ENCODE assay signal across 18 cellular contexts in the genomic region with DNA sequence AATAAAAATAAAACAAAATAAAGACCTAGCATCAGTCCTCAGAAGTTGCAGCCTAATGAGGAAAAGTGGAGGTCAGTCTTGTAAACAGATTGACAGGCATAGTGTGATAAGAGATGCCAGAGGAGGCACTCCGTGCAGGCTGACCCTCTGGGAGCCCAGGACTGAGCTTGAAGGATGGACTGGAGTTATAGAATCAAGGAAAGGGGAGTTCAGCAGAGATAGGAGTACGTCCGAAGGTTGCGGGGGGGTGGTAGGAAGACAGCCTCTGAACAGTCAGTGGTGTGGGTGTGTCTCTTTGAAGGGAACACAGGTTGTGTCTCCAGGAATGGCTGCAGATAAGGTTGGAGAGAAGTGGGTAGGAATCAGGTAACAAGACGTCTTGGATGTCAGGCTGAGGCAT.
A peak's percentile ranks its signal among the peaks of the same experiment; 100 is the strongest.
DNase-seq lines count a peak whose midpoint lies in the region; FAIRE-seq and TF ChIP-seq lines count a peak whose summit lies in the region.
"Had no signal": no experiment of that assay in that cellular context is flagged by ENCODE, and none has a peak within 500 bp of the region (broad histone marks: within the 10 kb centered on the region; RNA-seq: fewer than 3 reads in every experiment).

No MANE protein-coding gene starts in this region.

- H3K9ac ChIP-seq in BLaER1 treated with 17β-estradiol and CSF1 and Interleukin-3, amounts not matched to agents 10 nM and 100 nM, result no peak overlapping the region
- no peak overlapping the region for H3K9ac ChIP-seq in astrocyte (ENCODE audit: low read length)

- no peak overlapping the region for H3K4me3 ChIP-seq in BLaER1 treated with 17β-estradiol and CSF1 and Interleukin-3, amounts not matched to agents 10 nM and 100 nM
- no peak overlapping the region for H3K4me3 ChIP-seq in astrocyte (ENCODE audit: insufficient read depth, low read depth, low read length)
- H3K4me3 ChIP-seq in thyroid gland (replicated peaks in 1 of 3), result no peak overlapping the region
- H3K4me3 ChIP-seq: HAP-1, SJCRH30 had no signal

- no peaks in the 10 kb centered on the region for H3K79me2 ChIP-seq in astrocyte (ENCODE audit: insufficient read depth, low read length)

- peaks cover 32 to 62% (median 49%) of the 10 kb centered on the region in 10 experiments for H3K4me1 ChIP-seq in BLaER1 treated with 17β-estradiol and CSF1 and Interleukin-3, amounts not matched to agents 10 nM and 100 nM
- peaks cover 25% of the 10 kb centered on the region for H3K4me1 ChIP-seq in astrocyte (ENCODE audit: insufficient read depth, low read length)
- peaks cover 26 to 45% of the 10 kb centered on the region in 2 donors for H3K4me1 ChIP-seq in thyroid gland
- H3K4me1 ChIP-seq: HAP-1 had no signal

- no peaks in the 10 kb centered on the region for H3K36me3 Mint-ChIP-seq in astrocyte (ENCODE audit: low read depth, unreplicated experiment)
- H3K36me3 Mint-ChIP-seq in nephron progenitor cell (ENCODE audit: low read depth), result no peaks in the 10 kb centered on the region

- no peak overlapping the region for H3K4me3 Mint-ChIP-seq in astrocyte (ENCODE audit: unreplicated experiment)
- peak overlapping the region; percentile 0 for H3K4me3 Mint-ChIP-seq in nephron progenitor cell

- peak overlapping the region in 4 of 11 experiments; percentile 14 to 54 (median 28); a peak in 5 of 22 replicates for H3K27ac ChIP-seq in BLaER1 treated with 17β-estradiol and CSF1 and Interleukin-3, amounts not matched to agents 10 nM and 100 nM
- H3K27ac ChIP-seq in astrocyte (ENCODE audit: low read depth, low read length) (no peak overlapping the region), thyroid gland (peak overlapping the region in 2 of 3 donors; percentile 29 to 96)
- H3K27ac ChIP-seq: SJCRH30 had no signal

- no peak for FAIRE-seq in astrocyte (lab: Jason Lieb, UNC)
- FAIRE-seq: HTR-8/SVneo had no signal

- peaks cover 2% of the 10 kb centered on the region for H3K9me3 Mint-ChIP-seq in astrocyte (ENCODE audit: unreplicated experiment)
- no peaks in the 10 kb centered on the region for H3K9me3 Mint-ChIP-seq in nephron progenitor cell

- peaks cover 30% of the 10 kb centered on the region for H3K4me1 Mint-ChIP-seq in astrocyte (ENCODE audit: low read depth, unreplicated experiment)
- H3K4me1 Mint-ChIP-seq in nephron progenitor cell, result peaks cover 65% of the 10 kb centered on the region

- no peaks in the 10 kb centered on the region for H3K9me3 ChIP-seq in BLaER1 treated with 17β-estradiol and CSF1 and Interleukin-3, amounts not matched to agents 10 nM and 100 nM (replicated peaks in 1 of 11)
- no peaks in the 10 kb centered on the region for H3K9me3 ChIP-seq in astrocyte (ENCODE audit: insufficient read depth, low read depth, low read length)
- H3K9me3 ChIP-seq in thyroid gland, result no peaks in the 10 kb centered on the region
- H3K9me3 ChIP-seq: HAP-1, SJCRH30 had no signal

- intact Hi-C loops in thyroid gland (cut with DNase I), result no loop called here

- H3K4me2 ChIP-seq in BLaER1 treated with 17β-estradiol and CSF1 and Interleukin-3, amounts not matched to agents 10 nM and 100 nM, result peak overlapping the region in 10 of 11 experiments; percentile 61 to 77 (median 71); a peak in 20 of 22 replicates
- no peak overlapping the region for H3K4me2 ChIP-seq in astrocyte (ENCODE audit: low read length)

- no peaks in the 10 kb centered on the region for H3K27me3 ChIP-seq in BLaER1 treated with 17β-estradiol and CSF1 and Interleukin-3, amounts not matched to agents 10 nM and 100 nM
- H3K27me3 ChIP-seq in astrocyte (ENCODE audit: insufficient read depth, low read length) (peaks cover 4% of the 10 kb centered on the region), thyroid gland (no peaks in the 10 kb centered on the region)
- H3K27me3 ChIP-seq: SJCRH30 had no signal

- peak overlapping the region; percentile 29 for H3K27ac Mint-ChIP-seq in astrocyte (ENCODE audit: unreplicated experiment)
- no peak overlapping the region for H3K27ac Mint-ChIP-seq in nephron progenitor cell

- 93% methylated on average over 5 of the region's 5 CpGs for WGBS in thyroid gland, 2 donors

- no peaks in the 10 kb centered on the region for H4K20me1 ChIP-seq in BLaER1 treated with 17β-estradiol and CSF1 and Interleukin-3, amounts not matched to agents 10 nM and 100 nM
- H4K20me1 ChIP-seq in astrocyte (ENCODE audit: insufficient read depth, low read length), result no peaks in the 10 kb centered on the region

- DNase-seq in astrocyte (ENCODE audit: low read depth) (no peak), nephron progenitor cell (no peak), thyroid gland (no peak), NCI-H526 (lab: John Stamatoyannopoulos, UW) (no peak), glomerular visceral epithelial cell (ENCODE audit: extremely low spot score) (no peak), cerebellar nuclear complex (lab: John Stamatoyannopoulos, UW) (no peak)
- DNase-seq: DMS 273 treated with DMSO at 0.1 percent for 48 hours, DMS79 treated with DMSO at 0.1 percent for 48 hours, IMR-90, NCI-H1105, NCI-H146, NCI-H2081 treated with DMSO at 0.1 percent for 48 hours, NCI-H2171 treated with DMSO at 0.1 percent for 48 hours, NCI-H524 treated with DMSO at 0.1 percent for 48 hours, SJCRH30 had no signal

- H3K27me3 Mint-ChIP-seq in astrocyte (ENCODE audit: low read depth, unreplicated experiment), result peaks cover 7% of the 10 kb centered on the region
- peaks cover 5% of the 10 kb centered on the region for H3K27me3 Mint-ChIP-seq in nephron progenitor cell (ENCODE audit: low read depth, poor library complexity)

- no peak for TF ChIP-seq CTCF in astrocyte (IDR thresholded peaks at IDR 0.05; ENCODE audit: insufficient read depth, low read depth, low read length)
- TF ChIP-seq CTCF in nephron progenitor cell (IDR thresholded peaks at IDR 0.05), result no peak
- TF ChIP-seq CTCF in thyroid gland (IDR thresholded peaks at IDR 0.05), result no peak

- H2AFZ ChIP-seq in astrocyte (ENCODE audit: low read depth, low read length), result no peak overlapping the region

- TF ChIP-seq POLR2A in thyroid gland (IDR thresholded peaks at IDR 0.05), result no peak

- no peaks in the 10 kb centered on the region for H3K36me3 ChIP-seq in BLaER1 treated with 17β-estradiol and CSF1 and Interleukin-3, amounts not matched to agents 10 nM and 100 nM
- H3K36me3 ChIP-seq in astrocyte (ENCODE audit: insufficient read depth, low read length) (no peaks in the 10 kb centered on the region), thyroid gland (no peaks in the 10 kb centered on the region)
- H3K36me3 ChIP-seq: HAP-1, SJCRH30 had no signal
